Comparison of ENCODE assay signal across 1 cellular context in genomic region chr12:99393763-99394162, GRCh38.
TF ChIP-seq lines count a peak whose summit lies in the region.

No MANE protein-coding gene starts in this region.

TF ChIP-seq in WTC11, 78 proteins besides CTCF, POLR2A, EP300 and RAD21 (continued from another document):
- TF ChIP-seq, protein P1, sequence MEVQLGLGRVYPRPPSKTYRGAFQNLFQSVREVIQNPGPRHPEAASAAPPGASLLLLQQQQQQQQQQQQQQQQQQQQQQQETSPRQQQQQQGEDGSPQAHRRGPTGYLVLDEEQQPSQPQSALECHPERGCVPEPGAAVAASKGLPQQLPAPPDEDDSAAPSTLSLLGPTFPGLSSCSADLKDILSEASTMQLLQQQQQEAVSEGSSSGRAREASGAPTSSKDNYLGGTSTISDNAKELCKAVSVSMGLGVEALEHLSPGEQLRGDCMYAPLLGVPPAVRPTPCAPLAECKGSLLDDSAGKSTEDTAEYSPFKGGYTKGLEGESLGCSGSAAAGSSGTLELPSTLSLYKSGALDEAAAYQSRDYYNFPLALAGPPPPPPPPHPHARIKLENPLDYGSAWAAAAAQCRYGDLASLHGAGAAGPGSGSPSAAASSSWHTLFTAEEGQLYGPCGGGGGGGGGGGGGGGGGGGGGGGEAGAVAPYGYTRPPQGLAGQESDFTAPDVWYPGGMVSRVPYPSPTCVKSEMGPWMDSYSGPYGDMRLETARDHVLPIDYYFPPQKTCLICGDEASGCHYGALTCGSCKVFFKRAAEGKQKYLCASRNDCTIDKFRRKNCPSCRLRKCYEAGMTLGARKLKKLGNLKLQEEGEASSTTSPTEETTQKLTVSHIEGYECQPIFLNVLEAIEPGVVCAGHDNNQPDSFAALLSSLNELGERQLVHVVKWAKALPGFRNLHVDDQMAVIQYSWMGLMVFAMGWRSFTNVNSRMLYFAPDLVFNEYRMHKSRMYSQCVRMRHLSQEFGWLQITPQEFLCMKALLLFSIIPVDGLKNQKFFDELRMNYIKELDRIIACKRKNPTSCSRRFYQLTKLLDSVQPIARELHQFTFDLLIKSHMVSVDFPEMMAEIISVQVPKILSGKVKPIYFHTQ (CRISPR knock-in tag; IDR thresholded peaks at IDR 0.05) = no peak
- TF ChIP-seq, protein P2, sequence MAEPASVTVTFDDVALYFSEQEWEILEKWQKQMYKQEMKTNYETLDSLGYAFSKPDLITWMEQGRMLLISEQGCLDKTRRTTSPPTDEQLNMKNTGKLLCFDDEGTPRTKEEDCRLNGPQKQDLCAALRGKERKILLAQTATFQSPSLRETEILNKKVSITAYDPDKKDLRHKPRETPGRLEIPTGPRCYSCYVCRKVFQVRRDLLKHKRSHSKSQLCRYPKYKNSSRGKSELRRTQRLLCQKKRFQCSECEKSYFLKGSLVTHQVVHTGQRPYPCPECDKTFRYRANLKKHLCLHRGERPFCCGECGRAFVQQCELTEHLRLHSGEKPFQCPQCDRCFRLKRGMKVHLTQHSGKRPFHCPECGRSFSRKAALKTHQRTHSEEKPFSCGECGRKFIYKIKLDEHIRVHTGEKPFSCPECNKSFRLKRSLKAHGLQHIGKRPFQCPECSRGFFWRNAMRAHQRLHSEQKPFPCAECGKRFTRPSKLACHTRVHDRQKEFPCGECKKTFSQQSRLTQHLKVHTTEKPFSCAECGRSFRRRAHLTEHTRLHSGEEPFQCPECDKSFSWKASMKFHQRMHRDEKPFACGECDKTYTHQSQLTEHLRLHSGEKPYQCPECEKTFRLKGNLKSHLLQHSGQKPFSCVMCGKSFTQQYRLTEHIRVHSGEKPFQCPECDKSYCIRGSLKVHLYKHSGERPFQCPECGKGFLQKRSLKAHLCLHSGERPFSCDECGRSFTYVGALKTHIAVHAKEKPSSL (CRISPR knock-in tag; conservative IDR thresholded peaks at IDR 0.05) = no peak
